In genomic region chr7:868189-868486, GRCh38 we compare ENCODE assay signal across 15 cellular contexts. TPM values are rescaled to one million over a fixed set of nuclear protein-coding genes. Genes with fewer than 3 reads are reported as not detected.
DNase-seq lines count a peak whose midpoint lies in the region; ATAC-seq and TF ChIP-seq lines count a peak whose summit lies in the region.
"Had no signal": no experiment of that assay in that cellular context is flagged by ENCODE, and none has a peak within 500 bp of the region (broad histone marks: within the 10 kb centered on the region; RNA-seq: fewer than 3 reads in every experiment).

No MANE protein-coding gene starts in this region.

- no peak overlapping the region for H4K8ac ChIP-seq in neuronal stem cell (ENCODE audit: low read depth, low read length)

- TF ChIP-seq CTCF in SK-N-SH (IDR thresholded peaks at IDR 0.05), result no peak
- no peak for TF ChIP-seq CTCF in upper lobe of right lung (IDR thresholded peaks at IDR 0.05)

- H2AK5ac ChIP-seq in neuronal stem cell (ENCODE audit: low read depth, low read length), result no peak overlapping the region

- no peak overlapping the region for H2BK15ac ChIP-seq in neuronal stem cell (ENCODE audit: low read length)

- H3K4me2 ChIP-seq in SK-N-SH, result no peak overlapping the region
- H3K4me2 ChIP-seq in neuronal stem cell (ENCODE audit: insufficient read depth, low read length, poor library complexity, severe bottlenecking), result no peak overlapping the region

- no peak overlapping the region for H3K23ac ChIP-seq in neuronal stem cell (ENCODE audit: low read depth, low read length, poor library complexity)

- peak; percentile 84 for DNase-seq in SK-N-SH
- DNase-seq in neuronal stem cell (ENCODE audit: low spot score), result no peak
- DNase-seq in upper lobe of right lung, result peak; percentile 57
- DNase-seq in DMS153 (lab: John Stamatoyannopoulos, UW), result no peak
- DNase-seq in activated CD8-positive, alpha-beta memory T cell treated with anti-CD3 and anti-CD28 coated beads for 24 hours, result no peak
- no peak for DNase-seq in activated T-cell treated with anti-CD3 and anti-CD28 coated beads, Interleukin-2, amount 50 U/mL, for 72 hours
- DNase-seq: activated CD4-positive, alpha-beta T cell treated with anti-CD3 and anti-CD28 coated beads for 4 hours; activated naive CD8-positive, alpha-beta T cell treated with anti-CD3 and anti-CD28 coated beads, Interleukin-2, amount 50 U/mL, for 24 hours; activated T-cell treated with anti-CD3 and anti-CD28 coated beads, Interleukin-2, amount 50 U/mL, for 1 hour; CD8-positive, alpha-beta T cell; NCI-H1694 treated with DMSO at 0.1 percent for 48 hours; NCI-H526 had no signal

- no peaks in the 10 kb centered on the region for H3K27me3 ChIP-seq in SK-N-SH (ENCODE audit: insufficient read depth)
- no peaks in the 10 kb centered on the region for H3K27me3 ChIP-seq in esophagus (ENCODE audit: control insufficient read depth in 1 of 2, insufficient read depth in 2 of 2, low read length in 2 of 2)
- no peaks in the 10 kb centered on the region for H3K27me3 ChIP-seq in neuronal stem cell (ENCODE audit: control insufficient read depth in 3 of 3, insufficient read depth in 3 of 3, low read depth in 1 of 3, low read length in 3 of 3)
- no peaks in the 10 kb centered on the region for H3K27me3 ChIP-seq in upper lobe of right lung

- H3K79me1 ChIP-seq in neuronal stem cell (ENCODE audit: low read depth, low read length), result peaks cover 5% of the 10 kb centered on the region

- H4K20me1 ChIP-seq in SK-N-SH (ENCODE audit: insufficient read depth), result no peaks in the 10 kb centered on the region

- no peak overlapping the region for H3K14ac ChIP-seq in neuronal stem cell (ENCODE audit: low read length)

- intact Hi-C loops in upper lobe of right lung (cut with DNase I), result no loop called here

- H3K27ac ChIP-seq in SK-N-SH (ENCODE audit: low read depth in 2 of 2, low read length in 1 of 2) (peak overlapping the region in 1 of 2 experiments; percentile 48; a peak in 2 of 4 replicates), esophagus (ENCODE audit: low read depth in 2 of 2, low read length in 1 of 2) (peak overlapping the region; percentile 91 to 93), neuronal stem cell (replicated peaks; ENCODE audit: low read length) (no peak overlapping the region), upper lobe of right lung (peak overlapping the region; percentile 74)
- H3K27ac ChIP-seq: parathyroid adenoma had no signal

- no peak overlapping the region for H3K4ac ChIP-seq in neuronal stem cell (ENCODE audit: low read length)

- H3K9me3 ChIP-seq in SK-N-SH (no peaks in the 10 kb centered on the region), esophagus (ENCODE audit: control insufficient read depth in 2 of 2, insufficient read depth in 1 of 2, low read depth in 1 of 2, low read length in 1 of 2) (no peaks in the 10 kb centered on the region), neuronal stem cell (replicated peaks in 1 of 2; ENCODE audit: control insufficient read depth in 2 of 2, insufficient read depth in 1 of 2, low read depth in 1 of 2, low read length in 2 of 2) (peaks cover 0 to 2% of the 10 kb centered on the region in 2 donors), upper lobe of right lung (no peaks in the 10 kb centered on the region)

- peak; percentile 2 for ATAC-seq in upper lobe of right lung
- ATAC-seq in activated T-cell treated with anti-CD3 and anti-CD28 coated beads, Interleukin-2, amount 50 U/mL, for 72 hours (replicated peaks in 1 of 2), result no peak
- ATAC-seq: CD8-positive, alpha-beta T cell had no signal

- 0 out of 2 replicates have a peak, but pooled peaks cover 5% of the 10 kb centered on the region for H3K79me2 ChIP-seq in SK-N-SH (ENCODE audit: insufficient read depth)

- peak overlapping the region; percentile 26 for H2BK5ac ChIP-seq in neuronal stem cell (ENCODE audit: low read length)

- peaks cover 0 to 17% of the 10 kb centered on the region in 2 experiments; a peak in 1 of 4 replicates for H3K4me1 ChIP-seq in SK-N-SH (ENCODE audit: control insufficient read depth in 1 of 2, insufficient read depth in 2 of 2, low read depth in 1 of 2, low read length in 1 of 2)
- H3K4me1 ChIP-seq in esophagus (ENCODE audit: control insufficient read depth in 2 of 2, insufficient read depth in 2 of 2, low read length in 1 of 2), result peaks cover 10 to 14% of the 10 kb centered on the region in 2 donors
- H3K4me1 ChIP-seq in neuronal stem cell (ENCODE audit: control insufficient read depth in 2 of 2, insufficient read depth in 1 of 2, low read depth in 1 of 2, low read length in 2 of 2), result no peaks in the 10 kb centered on the region
- peaks cover 13% of the 10 kb centered on the region for H3K4me1 ChIP-seq in upper lobe of right lung
- H3K4me1 ChIP-seq: parathyroid adenoma had no signal

- H3F3A ChIP-seq in SK-N-SH (replicated peaks; ENCODE audit: insufficient read depth), result peaks cover 20% of the 10 kb centered on the region

- no peak overlapping the region for H2BK120ac ChIP-seq in neuronal stem cell (ENCODE audit: low read depth, low read length)

- 90% methylated on average over 12 of the region's 17 CpGs for WGBS in SK-N-SH (ENCODE audit: low lambda C conversion rate)
- 87% methylated on average over 17 of the region's 17 CpGs for WGBS in esophagus, 2 donors
- no CpG with 5 or more reads among the region's 17 CpGs for WGBS in neuronal stem cell (ENCODE audit: extremely low coverage in 2 of 2, insufficient read length in 2 of 2, insufficient replicate concordance in 1 of 2), 2 donors

- H3K36me3 Mint-ChIP-seq in activated T-cell treated with anti-CD3 and anti-CD28 coated beads, Interleukin-2, amount 50 U/mL, for 72 hours (ENCODE audit: insufficient read depth in 2 of 2), result peaks cover 9 to 11% of the 10 kb centered on the region in 2 donors

- no peak overlapping the region for H3K18ac ChIP-seq in neuronal stem cell (ENCODE audit: low read length)

- peaks cover 8% of the 10 kb centered on the region for H3K4me1 Mint-ChIP-seq in activated T-cell treated with anti-CD3 and anti-CD28 coated beads, Interleukin-2, amount 50 U/mL, for 72 hours (ENCODE audit: low read depth)

- H3K9me2 ChIP-seq in SK-N-SH, result no peaks in the 10 kb centered on the region

- peak overlapping the region; percentile 1 for H2BK12ac ChIP-seq in neuronal stem cell (ENCODE audit: low read length)

- TF ChIP-seq EP300 in SK-N-SH (IDR thresholded peaks at IDR 0.05; ENCODE audit: borderline replicate concordance in 1 of 2, low read depth in 1 of 2, low read length in 1 of 2), result no peak

- no peak for TF ChIP-seq RAD21 in SK-N-SH (IDR thresholded peaks at IDR 0.05; ENCODE audit: low read length)

- H3K27me3 Mint-ChIP-seq in activated T-cell treated with anti-CD3 and anti-CD28 coated beads, Interleukin-2, amount 50 U/mL, for 72 hours (ENCODE audit: low read depth), result no peaks in the 10 kb centered on the region
- H3K27me3 Mint-ChIP-seq: activated naive CD8-positive, alpha-beta T cell treated with anti-CD3 and anti-CD28 coated beads, Interleukin-2, amount 50 U/mL, for 24 hours had no signal

- H2AFZ ChIP-seq in SK-N-SH (ENCODE audit: low read depth), result no peak overlapping the region
- H2AFZ ChIP-seq in neuronal stem cell (ENCODE audit: low read length), result no peak overlapping the region
- H2AFZ ChIP-seq: parathyroid adenoma had no signal

- no peak overlapping the region for H3K27ac Mint-ChIP-seq in activated T-cell treated with anti-CD3 and anti-CD28 coated beads, Interleukin-2, amount 50 U/mL, for 72 hours
- H3K27ac Mint-ChIP-seq: activated naive CD8-positive, alpha-beta T cell treated with anti-CD3 and anti-CD28 coated beads, Interleukin-2, amount 50 U/mL, for 24 hours; CD8-positive, alpha-beta T cell had no signal

- H4K91ac ChIP-seq in neuronal stem cell (ENCODE audit: low read depth, low read length, poor library complexity), result no peak overlapping the region

- H3K4me3 ChIP-seq in SK-N-SH (ENCODE audit: low read depth in 2 of 2, low read length in 1 of 2) (no peak overlapping the region), esophagus (ENCODE audit: low read depth in 1 of 2, low read length in 2 of 2) (no peak overlapping the region), neuronal stem cell (ENCODE audit: low read length in 2 of 2) (peak overlapping the region in 1 of 2 donors; percentile 33), upper lobe of right lung (no peak overlapping the region)

- POLR2A ChIA-PET in SK-N-SH (lab: Yijun Ruan, JAX), result interaction anchor here (0.9 to 1.0 kb wide), 2 partner anchors 10 to 44 kb away, joined by 6 read pairs; no protein-coding TSS in a partner anchor

- peaks cover 49 to 65% of the 10 kb centered on the region in 2 experiments for H3K36me3 ChIP-seq in SK-N-SH (replicated peaks in 1 of 2; ENCODE audit: control insufficient read depth in 1 of 2, insufficient read depth in 2 of 2, low read length in 1 of 2)
- H3K36me3 ChIP-seq in esophagus (ENCODE audit: control insufficient read depth in 2 of 2, insufficient read depth in 2 of 2, low read length in 1 of 2), result peaks cover 5 to 40% of the 10 kb centered on the region in 2 donors
- peaks cover 36 to 88% of the 10 kb centered on the region in 2 donors for H3K36me3 ChIP-seq in neuronal stem cell (replicated peaks in 1 of 2; ENCODE audit: control insufficient read depth in 2 of 2, insufficient read depth in 2 of 2, low read length in 2 of 2)
- H3K36me3 ChIP-seq in upper lobe of right lung, result peaks cover 74% of the 10 kb centered on the region

- H3K9ac ChIP-seq in SK-N-SH (no peak overlapping the region), neuronal stem cell (ENCODE audit: low read depth, low read length, poor library complexity) (peak overlapping the region; percentile 60)
- H3K9ac ChIP-seq: parathyroid adenoma had no signal

- H3K9me3 Mint-ChIP-seq in activated T-cell treated with anti-CD3 and anti-CD28 coated beads, Interleukin-2, amount 50 U/mL, for 72 hours, result no peaks in the 10 kb centered on the region
- H3K9me3 Mint-ChIP-seq: activated naive CD8-positive, alpha-beta T cell treated with anti-CD3 and anti-CD28 coated beads, Interleukin-2, amount 50 U/mL, for 24 hours; CD8-positive, alpha-beta T cell; mesothelial cell of epicardium had no signal

- H3K4me3 Mint-ChIP-seq in activated T-cell treated with anti-CD3 and anti-CD28 coated beads, Interleukin-2, amount 50 U/mL, for 72 hours, result no peak overlapping the region
- H3K4me3 Mint-ChIP-seq: activated naive CD8-positive, alpha-beta T cell treated with anti-CD3 and anti-CD28 coated beads, Interleukin-2, amount 50 U/mL, for 24 hours; CD8-positive, alpha-beta T cell; mesothelial cell of epicardium had no signal

- CTCF ChIA-PET in SK-N-SH (lab: Yijun Ruan, JAX), result interaction anchor here (0.9 to 3.7 kb wide), 7 partner anchors 23 to 547 kb away, joined by 3 to 11 read pairs (median 5); no protein-coding TSS in a partner anchor

RNA-seq across cellular contexts. Expression of gene GET4, which starts 8.2 kb away (rescaled TPM):
- polyA plus RNA-seq in SK-N-SH (2012; rRNA removed), result 63.1 and 65.4 TPM in 2 replicates
- 20.4 and 32.7 TPM in 2 replicates for polyA plus RNA-seq in SK-N-SH (2012; cell fraction: cytosol; rRNA removed)
- 341 and 380 TPM in 2 replicates for polyA plus RNA-seq in SK-N-SH (2012; cell fraction: nucleus; rRNA removed)
- polyA plus RNA-seq in esophagus, result 10 to 100 TPM; 43.2 to 44.5 TPM
- 28.4 TPM for polyA plus RNA-seq in neuronal stem cell (2013, experiment 1 of 2)
- polyA plus RNA-seq in neuronal stem cell (2013, experiment 2 of 2), result 27.9 TPM
- total RNA-seq in upper lobe of right lung, result 35.1 TPM
- 10 to 100 TPM; 33.8 to 34.9 TPM for total RNA-seq in activated T-cell treated with anti-CD3 and anti-CD28 coated beads, Interleukin-2, amount 50 U/mL, for 72 hours

RNA-seq across cellular contexts. Expression of gene SUN1, which starts 35.9 kb away (rescaled TPM):
- polyA plus RNA-seq in SK-N-SH (2012; rRNA removed) (369 and 560 TPM in 2 replicates), esophagus (10 to 100 TPM; 54.7 to 91.6 TPM)
- polyA plus RNA-seq in SK-N-SH (2012; cell fraction: cytosol; rRNA removed), result 137 and 282 TPM in 2 replicates
- polyA plus RNA-seq in SK-N-SH (2012; cell fraction: nucleus; rRNA removed), result 1,170 and 1,470 TPM in 2 replicates
- polyA plus RNA-seq in neuronal stem cell (2013, experiment 1 of 2), result 62.1 TPM
- 60.5 TPM for polyA plus RNA-seq in neuronal stem cell (2013, experiment 2 of 2)
- 127 TPM for total RNA-seq in upper lobe of right lung
- total RNA-seq in activated T-cell treated with anti-CD3 and anti-CD28 coated beads, Interleukin-2, amount 50 U/mL, for 72 hours, result 10 to 100 TPM; 77.9 to 84.4 TPM

Comparison
In these comparisons a context has a peak if more than half of its experiments do, and no peak if none do; other contexts are left out.
1. DNase-seq: peak in SK-N-SH (single experiment) and upper lobe of right lung (single experiment); none in neuronal stem cell (single experiment), DMS153 (single experiment), activated CD8-positive, alpha-beta memory T cell treated with anti-CD3 and anti-CD28 coated beads for 24 hours (single experiment) and activated T-cell treated with anti-CD3 and anti-CD28 coated beads, Interleukin-2, amount 50 U/mL, for 72 hours (0 of 2).